Comparison of ENCODE assay signal across 27 cellular contexts in the genomic region with DNA sequence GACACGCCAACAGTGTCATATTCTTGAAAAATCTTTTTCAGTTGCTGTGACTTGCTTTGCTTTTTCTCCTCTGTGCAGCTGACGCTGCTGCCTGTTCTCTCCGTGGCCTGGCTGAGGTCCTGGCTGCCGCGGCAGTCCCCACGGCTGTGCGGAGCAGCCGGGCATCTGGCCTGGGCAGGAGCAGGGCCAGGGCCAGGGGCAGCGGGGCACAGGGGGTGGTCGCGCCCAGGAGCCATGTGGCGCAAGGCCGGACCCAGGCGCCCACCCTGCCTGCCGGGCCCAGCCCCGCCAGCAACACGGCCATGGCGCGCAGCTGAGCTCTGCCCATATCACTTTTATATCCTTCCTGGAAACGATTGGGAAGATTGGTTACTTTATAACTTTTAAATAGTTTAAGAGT.
"Had no signal": no experiment of that assay in that cellular context is flagged by ENCODE, and none has a peak within 500 bp of the region (broad histone marks: within the 10 kb centered on the region; RNA-seq: fewer than 3 reads in every experiment).

No MANE protein-coding gene starts in this region.

- H3K9me3 ChIP-seq: colonic mucosa, gastroesophageal sphincter, heart left ventricle, neutrophil, pancreas, right lobe of liver, thoracic aorta, tibial nerve, upper lobe of left lung, uterus had no signal

- H3K4me3 Mint-ChIP-seq: central memory CD8-positive, alpha-beta T cell; dendritic cell treated with granulocyte-macrophage colony-stimulating factor and Interleukin-4, amounts not matched to agents 40 ng/mL and 50 ng/mL, for 4 days; endodermal cell; memory B cell; nephron; stimulated activated naive B cell treated with anti-CD40 and anti-IgM and Interleukin-4, amounts not matched to agents 10 μg/mL and 1 μg/mL and 100 μg/mL, for 72 hours; stimulated activated naive CD8-positive, alpha-beta T cell treated with anti-CD3 and anti-CD28 coated beads, Interleukin-15, Interleukin-2, amounts not matched to agents 100 ng/mL and 50 ng/mL, for 24 hours had no signal

- ATAC-seq: esophagus mucosa; gastroesophageal sphincter; heart left ventricle; left lobe of liver; pancreas; stimulated activated naive B cell treated with anti-CD40 and anti-IgM and Interleukin-4, amounts not matched to agents 10 μg/mL and 1 μg/mL and 100 μg/mL, for 72 hours had no signal

- DNase-seq: colonic mucosa; effector CD8-positive, alpha-beta T cell; endodermal cell; foreskin fibroblast; heart left ventricle; kidney; pancreas; right lobe of liver; stimulated activated CD4-positive, alpha-beta T cell treated with anti-CD3 and anti-CD28 coated beads, Interleukin-2, amount 100 ng/mL, for 24 hours; stimulated activated CD4-positive, alpha-beta T cell treated with anti-CD3 and anti-CD28 coated beads, Interleukin-4, amount 100 ng/mL, for 24 hours; stimulated activated naive B cell treated with anti-CD40 and anti-IgM and Interleukin-4, amounts not matched to agents 10 μg/mL and 1 μg/mL and 100 μg/mL, for 72 hours; uterus had no signal

- H3K27ac ChIP-seq: colonic mucosa, epithelial cell of prostate, gastroesophageal sphincter, heart left ventricle, hepatocyte, neutrophil, pancreas, right lobe of liver, thoracic aorta, tibial nerve, upper lobe of left lung, uterus had no signal

- H3K36me3 Mint-ChIP-seq: memory B cell; stimulated activated naive B cell treated with anti-CD40 and anti-IgM and Interleukin-4, amounts not matched to agents 10 μg/mL and 1 μg/mL and 100 μg/mL, for 72 hours had no signal

- H3K9me3 Mint-ChIP-seq: central memory CD8-positive, alpha-beta T cell; dendritic cell treated with granulocyte-macrophage colony-stimulating factor and Interleukin-4, amounts not matched to agents 40 ng/mL and 50 ng/mL, for 4 days; endodermal cell; memory B cell; nephron; stimulated activated naive B cell treated with anti-CD40 and anti-IgM and Interleukin-4, amounts not matched to agents 10 μg/mL and 1 μg/mL and 100 μg/mL, for 72 hours; stimulated activated naive CD8-positive, alpha-beta T cell treated with anti-CD3 and anti-CD28 coated beads, Interleukin-15, Interleukin-2, amounts not matched to agents 100 ng/mL and 50 ng/mL, for 24 hours had no signal

- H3K4me1 ChIP-seq: colonic mucosa, gastroesophageal sphincter, pancreas, right lobe of liver, tibial nerve, upper lobe of left lung, uterus had no signal

- H3K27me3 Mint-ChIP-seq: dendritic cell treated with granulocyte-macrophage colony-stimulating factor and Interleukin-4, amounts not matched to agents 40 ng/mL and 50 ng/mL, for 4 days had no signal

- H3K27me3 ChIP-seq: colonic mucosa, hepatocyte, neutrophil, pancreas, right lobe of liver, tibial nerve, upper lobe of left lung, uterus had no signal

- H3K4me3 ChIP-seq: colonic mucosa, gastroesophageal sphincter, heart left ventricle, hepatocyte, lung, pancreas, right lobe of liver, thoracic aorta, tibial nerve, upper lobe of left lung, uterus had no signal

- H3K27ac Mint-ChIP-seq: dendritic cell treated with granulocyte-macrophage colony-stimulating factor and Interleukin-4, amounts not matched to agents 40 ng/mL and 50 ng/mL, for 4 days; endodermal cell; memory B cell; nephron; stimulated activated naive CD8-positive, alpha-beta T cell treated with anti-CD3 and anti-CD28 coated beads, Interleukin-15, Interleukin-2, amounts not matched to agents 100 ng/mL and 50 ng/mL, for 24 hours had no signal

- H3K36me3 ChIP-seq: colonic mucosa, gastroesophageal sphincter, heart left ventricle, neutrophil, pancreas, right lobe of liver, thoracic aorta, tibial nerve, upper lobe of left lung, uterus had no signal
